In the genomic region with DNA sequence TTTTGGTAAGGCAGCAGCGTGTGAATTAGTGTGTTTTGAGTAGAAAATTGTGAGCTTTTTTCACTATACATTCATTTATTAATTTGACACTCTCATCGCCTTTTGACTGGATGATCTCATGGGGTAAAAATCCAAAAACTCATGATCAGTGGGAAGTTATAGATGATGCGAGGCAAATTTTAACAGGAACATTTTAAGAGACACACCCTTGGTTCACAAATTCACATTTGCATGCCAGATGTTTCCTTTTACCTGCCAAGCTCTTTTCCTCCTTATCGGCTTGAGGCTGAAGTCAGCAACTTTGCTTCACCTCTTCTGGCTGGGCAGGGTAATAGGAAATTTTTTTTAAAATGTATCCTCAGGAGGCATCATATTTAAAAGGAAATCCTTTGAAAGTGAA, we compare ENCODE assay signal across 1 cellular context.
TF ChIP-seq lines count a peak whose summit lies in the region.

No MANE protein-coding gene starts in this region.

TF ChIP-seq in IMR-90, 13 proteins besides CTCF, POLR2A, EP300 and RAD21 (continued from another document):
- TF ChIP-seq, protein P1, sequence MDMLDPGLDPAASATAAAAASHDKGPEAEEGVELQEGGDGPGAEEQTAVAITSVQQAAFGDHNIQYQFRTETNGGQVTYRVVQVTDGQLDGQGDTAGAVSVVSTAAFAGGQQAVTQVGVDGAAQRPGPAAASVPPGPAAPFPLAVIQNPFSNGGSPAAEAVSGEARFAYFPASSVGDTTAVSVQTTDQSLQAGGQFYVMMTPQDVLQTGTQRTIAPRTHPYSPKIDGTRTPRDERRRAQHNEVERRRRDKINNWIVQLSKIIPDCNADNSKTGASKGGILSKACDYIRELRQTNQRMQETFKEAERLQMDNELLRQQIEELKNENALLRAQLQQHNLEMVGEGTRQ (IDR thresholded peaks at IDR 0.05; ENCODE audit: low read depth, low read length) = no peak
- TF ChIP-seq BHLHE40 (IDR thresholded peaks at IDR 0.05; ENCODE audit: low read depth, low read length) = no peak
- TF ChIP-seq MAZ (IDR thresholded peaks at IDR 0.05; ENCODE audit: borderline replicate concordance, low read depth, low read length) = no peak
- TF ChIP-seq CHD1 (IDR thresholded peaks at IDR 0.05; ENCODE audit: low read depth, low read length) = no peak
